ENCODE assay signal across 19 cellular contexts in the genomic region with DNA sequence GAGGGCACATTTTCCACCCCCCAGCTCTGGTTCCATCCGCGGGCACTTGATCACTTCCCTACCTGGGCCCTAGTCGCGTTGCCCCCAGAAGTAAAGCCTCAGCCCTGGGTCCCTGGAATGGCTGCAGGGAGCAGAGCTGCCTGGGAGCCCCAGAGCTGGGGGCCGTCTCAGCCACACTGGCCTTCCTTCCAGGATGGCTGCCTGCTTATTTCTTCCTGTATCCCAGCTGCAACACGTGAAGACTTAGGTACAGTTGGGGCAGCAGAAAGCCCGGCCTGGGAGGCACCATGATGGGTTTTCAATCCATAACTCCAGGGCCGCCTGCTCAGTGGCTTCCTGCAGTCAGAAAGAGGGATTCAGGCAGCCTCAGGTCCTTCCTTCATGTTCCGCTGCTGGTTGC.
DNase-seq lines count a peak whose midpoint lies in the region; ATAC-seq and TF ChIP-seq lines count a peak whose summit lies in the region.
"Had no signal": no experiment of that assay in that cellular context is flagged by ENCODE, and none has a peak within 500 bp of the region (broad histone marks: within the 10 kb centered on the region; RNA-seq: fewer than 3 reads in every experiment).

No MANE protein-coding gene starts in this region.

- no peak overlapping the region for H3K4me3 Mint-ChIP-seq in osteocyte (ENCODE audit: unreplicated experiment)
- H3K4me3 Mint-ChIP-seq: CD4-positive, CD25-positive, alpha-beta regulatory T cell; CD8-positive, alpha-beta memory T cell; H9 had no signal

- H3K27ac ChIP-seq in right atrium auricular region, result no peak overlapping the region
- H3K27ac ChIP-seq: BLaER1 treated with 17β-estradiol and CSF1 and Interleukin-3, amounts not matched to agents 10 nM and 100 nM had no signal

- H3K9me3 Mint-ChIP-seq in osteocyte (ENCODE audit: unreplicated experiment), result peaks cover 31% of the 10 kb centered on the region
- H3K9me3 Mint-ChIP-seq: H9 had no signal

- ATAC-seq in left cardiac atrium (no peak), left lobe of liver (no peak)
- ATAC-seq: GM12878 had no signal

- H3K27ac Mint-ChIP-seq in osteocyte (ENCODE audit: unreplicated experiment), result no peak overlapping the region
- H3K27ac Mint-ChIP-seq: CD4-positive, CD25-positive, alpha-beta regulatory T cell had no signal

- no peaks in the 10 kb centered on the region for H3K36me3 ChIP-seq in right atrium auricular region

- H3K36me3 Mint-ChIP-seq in osteocyte (ENCODE audit: unreplicated experiment), result no peaks in the 10 kb centered on the region
- H3K36me3 Mint-ChIP-seq: CD4-positive, CD25-positive, alpha-beta regulatory T cell had no signal

- H3K27me3 Mint-ChIP-seq in osteocyte (ENCODE audit: unreplicated experiment), result no peaks in the 10 kb centered on the region
- H3K27me3 Mint-ChIP-seq: CD4-positive, CD25-positive, alpha-beta regulatory T cell had no signal

- H3K4me1 Mint-ChIP-seq in osteocyte (ENCODE audit: unreplicated experiment), result no peaks in the 10 kb centered on the region
- H3K4me1 Mint-ChIP-seq: CD4-positive, CD25-positive, alpha-beta regulatory T cell; CD8-positive, alpha-beta memory T cell had no signal

- DNase-seq in right atrium auricular region (ENCODE audit: low spot score) (peak; percentile 48), left cardiac atrium (no peak), left lobe of liver (ENCODE audit: low spot score) (peak; percentile 15), osteocyte (ENCODE audit: extremely low spot score, unreplicated experiment) (peak; percentile 64), SHP77 (lab: John Stamatoyannopoulos, UW) (no peak), mucosa of gallbladder (ENCODE audit: low spot score) (no peak), SIG-M5 (lab: John Stamatoyannopoulos, UW) (no peak)
- DNase-seq: 8988T; CD4-positive, CD25-positive, alpha-beta regulatory T cell; CD8-positive, alpha-beta memory T cell; COR-L47; DMS 273 treated with DMSO at 0.1 percent for 48 hours; DMS53; DND-41; EL; GOT3; H9 had no signal

- no peaks in the 10 kb centered on the region for H3K27me3 ChIP-seq in right atrium auricular region
- H3K27me3 ChIP-seq: BLaER1 treated with 17β-estradiol and CSF1 and Interleukin-3, amounts not matched to agents 10 nM and 100 nM had no signal

- no peaks in the 10 kb centered on the region for H3K9me3 ChIP-seq in right atrium auricular region

- intact Hi-C loops in left cardiac atrium (cut with DNase I), result no loop called here

- no peak overlapping the region for H3K4me3 ChIP-seq in right atrium auricular region
- H3K4me3 ChIP-seq: BLaER1 treated with 17β-estradiol and CSF1 and Interleukin-3, amounts not matched to agents 10 nM and 100 nM; GM12878 had no signal

- no peaks in the 10 kb centered on the region for H3K4me1 ChIP-seq in right atrium auricular region

- TF ChIP-seq CTCF in right atrium auricular region (IDR thresholded peaks at IDR 0.05), result no peak
- TF ChIP-seq CTCF in osteocyte (IDR thresholded peaks at IDR 0.05), result no peak

Comparison
In these comparisons a context has a peak if more than half of its experiments do, and no peak if none do; other contexts are left out.
1. DNase-seq: peak in right atrium auricular region (single experiment), left lobe of liver (single experiment) and osteocyte (single experiment); none in left cardiac atrium (single experiment), SHP77 (0 of 2), mucosa of gallbladder (single experiment) and SIG-M5 (single experiment).